21 cellular contexts compared by ENCODE assay signal in genomic region chr3:151592287-151592686, GRCh38.
"Had no signal": no experiment of that assay in that cellular context is flagged by ENCODE, and none has a peak within 500 bp of the region (broad histone marks: within the 10 kb centered on the region; RNA-seq: fewer than 3 reads in every experiment).

No MANE protein-coding gene starts in this region.

- H3K4me1 Mint-ChIP-seq: natural killer cell, T-cell had no signal

- H3K9me3 Mint-ChIP-seq: activated T-cell treated with anti-CD3 and anti-CD28 coated beads, Interleukin-2, amount 50 U/mL, for 4 hours; activated T-helper 2 cell treated with anti-CD3 and anti-CD28 coated beads, Interferon-gamma antibody, Interleukin-2, Interleukin-4, amounts not matched to agents 10 μg/mL and 5 μg/mL and 100 μg/mL, durations not matched to agents 14 hours and 24 hours and 36 hours; natural killer cell; T-cell; T-helper 2 cell treated with Interferon-gamma antibody and Interleukin-4, amounts not matched to agents 5 μg/mL and 100 μg/mL, for 36 hours had no signal

- H3K27ac ChIP-seq: foreskin keratinocyte, psoas muscle, right atrium auricular region, spleen, upper lobe of right lung had no signal

- H3K27me3 ChIP-seq: right atrium auricular region, spleen, upper lobe of right lung had no signal

- H3K27ac Mint-ChIP-seq: activated naive CD4-positive, alpha-beta T cell treated with anti-CD3 and anti-CD28 coated beads for 36 hours; activated T-helper 2 cell treated with anti-CD3 and anti-CD28 coated beads, Interferon-gamma antibody, Interleukin-2, Interleukin-4, amounts not matched to agents 10 μg/mL and 5 μg/mL and 100 μg/mL, durations not matched to agents 14 hours and 24 hours and 36 hours; natural killer cell; T-cell; T-helper 2 cell treated with Interferon-gamma antibody and Interleukin-4, amounts not matched to agents 5 μg/mL and 100 μg/mL, for 36 hours had no signal

- H3K27me3 Mint-ChIP-seq: T-cell had no signal

- H3K9me3 ChIP-seq: psoas muscle, right atrium auricular region, upper lobe of right lung had no signal

- H3K4me1 ChIP-seq: foreskin keratinocyte, psoas muscle, right atrium auricular region, spleen, upper lobe of right lung had no signal

- H3K36me3 ChIP-seq: right atrium auricular region, spleen, upper lobe of right lung had no signal

- H3K36me3 Mint-ChIP-seq: natural killer cell, T-cell had no signal

- DNase-seq: activated CD8-positive, alpha-beta memory T cell treated with anti-CD3 and anti-CD28 coated beads, Interleukin-2, amount 50 U/mL, for 48 hours; activated naive CD4-positive, alpha-beta T cell treated with anti-CD3 and anti-CD28 coated beads for 36 hours; activated T-cell treated with anti-CD3 and anti-CD28 coated beads, Interleukin-2, amount 50 U/mL, for 4 hours; cerebellar nuclear complex; cortex of kidney; effector CD4-positive, alpha-beta T cell; erythroblast; foreskin keratinocyte; left ventricle myocardium superior; mammary epithelial cell; midbrain; natural killer cell; psoas muscle; spleen; stimulated activated CD4-positive, alpha-beta T cell treated with anti-CD3 and anti-CD28 coated beads, Interleukin-4, amount 100 ng/mL, for 1 hour; stimulated activated naive CD4-positive, alpha-beta T cell treated with Interleukin-2 at 50 U/mL for 16 hours; T-cell; upper lobe of right lung had no signal

- H3K4me3 Mint-ChIP-seq: activated naive CD4-positive, alpha-beta T cell treated with anti-CD3 and anti-CD28 coated beads for 36 hours; activated T-cell treated with anti-CD3 and anti-CD28 coated beads, Interleukin-2, amount 50 U/mL, for 4 hours; natural killer cell; T-cell; T-helper 2 cell treated with Interferon-gamma antibody and Interleukin-4, amounts not matched to agents 5 μg/mL and 100 μg/mL, for 36 hours had no signal

- H3K4me3 ChIP-seq: psoas muscle, right atrium auricular region, spleen, upper lobe of right lung had no signal
